Comparison of ENCODE assay signal across 13 cellular contexts in genomic region chr17:76237859-76238313, GRCh38. TPM values are rescaled to one million over a fixed set of nuclear protein-coding genes. Genes with fewer than 3 reads are reported as not detected.
DNase-seq lines count a peak whose midpoint lies in the region; ATAC-seq and TF ChIP-seq lines count a peak whose summit lies in the region.
"Had no signal": no experiment of that assay in that cellular context is flagged by ENCODE, and none has a peak within 500 bp of the region (broad histone marks: within the 10 kb centered on the region; RNA-seq: fewer than 3 reads in every experiment).

No MANE protein-coding gene starts in this region.

- no peaks in the 10 kb centered on the region for H3K27me3 Mint-ChIP-seq in activated CD4-positive, alpha-beta T cell treated with anti-CD3 and anti-CD28 coated beads, Interleukin-2, amount 10 ng/mL, durations not matched to agents 24 days and 14 days
- no peaks in the 10 kb centered on the region for H3K27me3 Mint-ChIP-seq in T-helper 17 cell

- no peak for DNase-seq in activated CD4-positive, alpha-beta T cell treated with anti-CD3 and anti-CD28 coated beads, Interleukin-2, amount 10 ng/mL, durations not matched to agents 24 days and 14 days
- DNase-seq in activated CD4-positive, alpha-beta T cell treated with anti-CD3 and anti-CD28 coated beads for 4 hours = no peak
- DNase-seq in T-helper 17 cell (no peak), fibroblast of mammary gland (ENCODE audit: low read depth) (peak; percentile 44), renal cortical epithelial cell (ENCODE audit: low read depth) (peak; percentile 78), MG63 (no peak), WERI-Rb-1 (no peak)
- DNase-seq: activated CD4-positive, alpha-beta T cell treated with anti-CD3 and anti-CD28 coated beads, Interleukin-2, amount 50 U/mL, for 1 hour; MV-4-11; stimulated activated CD4-positive, alpha-beta T cell treated with anti-CD3 and anti-CD28 coated beads, Interleukin-15, amount 100 ng/mL, for 24 hours; tibial artery had no signal

- H3K4me1 Mint-ChIP-seq in activated CD4-positive, alpha-beta T cell treated with anti-CD3 and anti-CD28 coated beads, Interleukin-2, amount 10 ng/mL, durations not matched to agents 24 days and 14 days = peaks cover 54% of the 10 kb centered on the region
- peaks cover 29% of the 10 kb centered on the region for H3K4me1 Mint-ChIP-seq in T-helper 17 cell

- H3K36me3 ChIP-seq in MG63 = no peaks in the 10 kb centered on the region
- peaks cover 4% of the 10 kb centered on the region for H3K36me3 ChIP-seq in WERI-Rb-1
- H3K36me3 ChIP-seq: tibial artery had no signal

- H3K27me3 ChIP-seq in MG63 (peaks cover 30% of the 10 kb centered on the region), WERI-Rb-1 (ENCODE audit: insufficient read depth, low read depth, severe bottlenecking) (no peaks in the 10 kb centered on the region)

- peaks cover 3% of the 10 kb centered on the region for H3K9me3 Mint-ChIP-seq in activated CD4-positive, alpha-beta T cell treated with anti-CD3 and anti-CD28 coated beads, Interleukin-2, amount 10 ng/mL, durations not matched to agents 24 days and 14 days

- intact Hi-C loops in activated CD4-positive, alpha-beta T cell treated with anti-CD3 and anti-CD28 coated beads, Interleukin-2, amount 10 ng/mL, durations not matched to agents 24 days and 14 days (cut with micrococcal nuclease) = loop anchor here (2.0 kb wide), 1 partner anchor 29 kb away; no protein-coding TSS in a partner anchor

- no peak overlapping the region for H3K27ac ChIP-seq in WERI-Rb-1
- H3K27ac ChIP-seq: tibial artery had no signal

- H3K27ac Mint-ChIP-seq in activated CD4-positive, alpha-beta T cell treated with anti-CD3 and anti-CD28 coated beads, Interleukin-2, amount 10 ng/mL, durations not matched to agents 24 days and 14 days = no peak overlapping the region
- peak overlapping the region; percentile 56 for H3K27ac Mint-ChIP-seq in T-helper 17 cell

- no peak for TF ChIP-seq CTCF in fibroblast of mammary gland (conservative IDR thresholded peaks at IDR 0.05; ENCODE audit: control insufficient read depth, insufficient read depth, low read depth, low read length)
- no peak for TF ChIP-seq CTCF in WERI-Rb-1 (IDR thresholded peaks at IDR 0.05; ENCODE audit: low read depth, low read length)

- peak overlapping the region; percentile 87 for H3K4me3 Mint-ChIP-seq in activated CD4-positive, alpha-beta T cell treated with anti-CD3 and anti-CD28 coated beads, Interleukin-2, amount 10 ng/mL, durations not matched to agents 24 days and 14 days
- peak overlapping the region; percentile 88 for H3K4me3 Mint-ChIP-seq in T-helper 17 cell

- H3K36me3 Mint-ChIP-seq in activated CD4-positive, alpha-beta T cell treated with anti-CD3 and anti-CD28 coated beads, Interleukin-2, amount 10 ng/mL, durations not matched to agents 24 days and 14 days (ENCODE audit: low read depth) = peaks cover 28% of the 10 kb centered on the region
- H3K36me3 Mint-ChIP-seq in T-helper 17 cell (ENCODE audit: low read depth) = no peaks in the 10 kb centered on the region

- ATAC-seq in T-helper 17 cell (no peak), GM18511 (IDR thresholded peaks at IDR 0.05; ENCODE audit: unreplicated experiment) (no peak)

- no peak overlapping the region for H3K4me3 ChIP-seq in fibroblast of mammary gland (ENCODE audit: control insufficient read depth, low read depth, low read length)
- no peak overlapping the region for H3K4me3 ChIP-seq in MG63
- no peak overlapping the region for H3K4me3 ChIP-seq in WERI-Rb-1 (ENCODE audit: low read depth, low read length)
- H3K4me3 ChIP-seq: lung, tibial artery had no signal

- H3K9me3 ChIP-seq in T-helper 17 cell (ENCODE audit: control insufficient read depth, low read length, poor library complexity, severe bottlenecking) (no peaks in the 10 kb centered on the region), MG63 (no peaks in the 10 kb centered on the region), WERI-Rb-1 (ENCODE audit: severe bottlenecking) (peaks cover 4% of the 10 kb centered on the region)
- H3K9me3 ChIP-seq: tibial artery had no signal

RNA-seq across cellular contexts. Expression of gene RNF157, which starts 2.4 kb away (rescaled TPM):
- 35.0 and 42.4 TPM in 2 replicates for total RNA-seq in activated CD4-positive, alpha-beta T cell treated with anti-CD3 and anti-CD28 coated beads, Interleukin-2, amount 10 ng/mL, durations not matched to agents 24 days and 14 days
- total RNA-seq in T-helper 17 cell (10 to 100 TPM; 43.5 to 45.3 TPM), renal cortical epithelial cell (2.1 and 3.6 TPM in 2 replicates)
- 0.40 and 0.94 TPM in 2 replicates for total RNA-seq in MG63 (2014; rRNA removed; shearing (Covaris generic); ENCODE audit: low replicate concordance)

RNA-seq across cellular contexts. Expression of gene UBALD2, which starts 27.3 kb away (rescaled TPM):
- total RNA-seq in activated CD4-positive, alpha-beta T cell treated with anti-CD3 and anti-CD28 coated beads, Interleukin-2, amount 10 ng/mL, durations not matched to agents 24 days and 14 days = 184 and 189 TPM in 2 replicates
- total RNA-seq in T-helper 17 cell = 100 to 1,000 TPM; 201 to 252 TPM
- total RNA-seq in renal cortical epithelial cell = 2.9 and 3.3 TPM in 2 replicates
- 1.2 and 7.0 TPM in 2 replicates for total RNA-seq in MG63 (2014; rRNA removed; shearing (Covaris generic); ENCODE audit: low replicate concordance)

Comparison
In these comparisons a context has a peak if more than half of its experiments do, and no peak if none do; other contexts are left out.
1. DNase-seq: peak in fibroblast of mammary gland (single experiment) and renal cortical epithelial cell (single experiment); none in activated CD4-positive, alpha-beta T cell treated with anti-CD3 and anti-CD28 coated beads, Interleukin-2, amount 10 ng/mL, durations not matched to agents 24 days and 14 days (single experiment), activated CD4-positive, alpha-beta T cell treated with anti-CD3 and anti-CD28 coated beads for 4 hours (0 of 2), T-helper 17 cell (0 of 3), MG63 (single experiment) and WERI-Rb-1 (single experiment).
2. RNA of gene UBALD2, which starts 27.3 kb away (total RNA-seq): 201 to 252 TPM in T-helper 17 cell and 184 to 189 TPM in activated CD4-positive, alpha-beta T cell treated with anti-CD3 and anti-CD28 coated beads, Interleukin-2, amount 10 ng/mL, durations not matched to agents 24 days and 14 days; 1.2 to 7.0 TPM in MG63 and 2.9 to 3.3 TPM in renal cortical epithelial cell; every median in the first group is over 10 times any median in the second.